Comparison of ENCODE assay signal across 8 cellular contexts in the genomic region with DNA sequence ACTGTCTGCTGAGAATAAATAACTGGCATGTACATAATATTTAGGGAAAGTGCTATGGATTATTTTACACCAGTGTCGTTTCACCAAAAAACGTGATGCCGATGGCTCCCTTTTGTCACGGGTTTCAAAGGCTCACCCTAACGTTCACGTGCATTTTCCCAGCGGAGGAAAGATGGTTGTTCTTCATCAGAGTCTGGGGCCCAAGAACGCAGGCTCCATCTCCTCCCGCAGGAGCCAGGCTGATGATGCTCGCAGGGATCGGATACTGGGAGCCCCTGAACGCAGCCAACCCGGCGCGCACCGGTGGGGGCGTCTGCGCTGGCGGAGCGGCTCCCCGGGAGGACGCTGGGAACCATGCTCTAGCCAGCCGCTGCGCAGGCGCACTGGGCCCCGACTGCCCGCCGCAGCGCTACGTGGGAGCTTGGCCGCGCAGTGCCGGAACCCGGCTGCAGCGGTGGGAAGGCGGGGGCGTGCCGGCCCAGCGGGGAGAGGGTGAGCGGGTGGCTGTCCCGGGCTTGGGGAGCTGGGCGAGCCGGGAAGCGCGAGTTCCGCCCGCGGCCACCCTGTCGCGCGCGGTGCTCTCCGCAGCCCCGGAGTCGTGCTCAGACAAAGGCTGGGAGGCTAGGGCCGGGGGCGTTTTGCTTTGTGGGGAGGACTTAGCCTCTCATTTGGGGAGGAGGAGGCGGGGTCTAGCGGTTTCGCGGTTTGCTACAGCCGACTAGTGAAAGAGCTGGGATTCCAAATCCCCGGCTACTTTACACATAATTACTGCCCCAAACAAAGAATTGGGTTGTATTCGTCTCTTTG. TPM values are rescaled to one million over a fixed set of nuclear protein-coding genes. Genes with fewer than 3 reads are reported as not detected.
DNase-seq lines count a peak whose midpoint lies in the region.

Gene ZFP69B, plus strand, starts transcription at position 793 of the 807 bp plus-strand sequence. CDS start 486 bp downstream, outside the sequence.

- H3K9me3 ChIP-seq in ES-I3 (ENCODE audit: control insufficient read depth, insufficient read depth, low read length) (peaks cover 21% of the 10 kb centered on the region), MG63 (peaks cover 30% of the 10 kb centered on the region), neuron (ENCODE audit: low read length) (peaks cover 19% of the 10 kb centered on the region), stomach smooth muscle (ENCODE audit: control insufficient read depth in 2 of 2, low read length in 2 of 2) (peaks cover 2 to 9% of the 10 kb centered on the region in 2 donors)

- H3K27me3 ChIP-seq in H7 (ENCODE audit: control insufficient read depth, insufficient read depth, low read length) (no peaks in the 10 kb centered on the region), MG63 (no peaks in the 10 kb centered on the region), neuron (ENCODE audit: insufficient read depth, low read length) (no peaks in the 10 kb centered on the region), stomach smooth muscle (ENCODE audit: control insufficient read depth in 1 of 2, insufficient read depth in 2 of 2, low read length in 2 of 2) (no peaks in the 10 kb centered on the region)

- peak within 1 kb of the TSS; percentile 64 for H3K27ac ChIP-seq in stomach smooth muscle (ENCODE audit: low read length)

- H3K9ac ChIP-seq in ES-I3 (ENCODE audit: low read depth, low read length) (peak within 1 kb of the TSS; percentile 88), stomach smooth muscle (ENCODE audit: low read length in 2 of 2) (peak within 1 kb of the TSS; percentile 65 to 79)

- H3K36me3 ChIP-seq in ES-I3 (ENCODE audit: insufficient read depth, low read length) (no peaks in the 10 kb centered on the region), H7 (replicated peaks; ENCODE audit: control insufficient read depth, insufficient read depth, low read length) (peaks cover 3% of the 10 kb centered on the region), MG63 (peaks cover 39% of the 10 kb centered on the region), neuron (ENCODE audit: insufficient read depth, low read length) (peaks cover 10% of the 10 kb centered on the region), stomach smooth muscle (ENCODE audit: control insufficient read depth in 2 of 2, insufficient read depth in 2 of 2, low read length in 2 of 2) (peaks cover 0 to 2% of the 10 kb centered on the region in 2 donors)

- H2AFZ ChIP-seq in neuron (ENCODE audit: low read depth, low read length): peak within 1 kb of the TSS; percentile 84

- peak within 1 kb of the TSS; percentile 83 for H3K4me3 ChIP-seq in H7 (ENCODE audit: insufficient read depth, low read depth, low read length)
- peak within 1 kb of the TSS; percentile 69 for H3K4me3 ChIP-seq in MG63
- H3K4me3 ChIP-seq in neuron (ENCODE audit: low read length): peak within 1 kb of the TSS; percentile 85
- peak within 1 kb of the TSS; percentile 62 to 83 for H3K4me3 ChIP-seq in stomach smooth muscle (ENCODE audit: low read length in 2 of 2)

- no peaks in the 10 kb centered on the region for H3K4me1 ChIP-seq in ES-I3 (ENCODE audit: insufficient read depth, low read length)
- peaks cover 6% of the 10 kb centered on the region for H3K4me1 ChIP-seq in neuron (ENCODE audit: insufficient read depth, low read length)
- peaks cover 9% of the 10 kb centered on the region for H3K4me1 ChIP-seq in stomach smooth muscle (ENCODE audit: control insufficient read depth, insufficient read depth, low read length)

- peak; percentile 97 for DNase-seq in H7
- DNase-seq in MG63: peak; percentile 94
- peak; percentile 75 to 89 for DNase-seq in SHP77 (lab: John Stamatoyannopoulos, UW)
- peak; percentile 81 for DNase-seq in activated gamma-delta T cell treated with anti-CD3 and anti-CD28 coated beads, Interleukin-2, amount 50 U/mL, for 16 hours (ENCODE audit: low read depth)
- peak; percentile 80 for DNase-seq in foreskin melanocyte

RNA-seq across cellular contexts. Expression of gene ZFP69B, which starts in this region (rescaled TPM):
- 4.0 and 7.2 TPM in 2 replicates for total RNA-seq in H7 (2014; rRNA removed; shearing (Covaris generic))
- total RNA-seq in MG63 (2014; rRNA removed; shearing (Covaris generic); ENCODE audit: low replicate concordance): 0.66 and 7.2 TPM in 2 replicates

Comparison
In these comparisons a context has a peak if more than half of its experiments do, and no peak if none do; other contexts are left out.
1. Peak in every context shown above with its lines: DNase-seq, H3K4me3 ChIP-seq and H3K27ac ChIP-seq.